21 cellular contexts compared by ENCODE assay signal in the genomic region with DNA sequence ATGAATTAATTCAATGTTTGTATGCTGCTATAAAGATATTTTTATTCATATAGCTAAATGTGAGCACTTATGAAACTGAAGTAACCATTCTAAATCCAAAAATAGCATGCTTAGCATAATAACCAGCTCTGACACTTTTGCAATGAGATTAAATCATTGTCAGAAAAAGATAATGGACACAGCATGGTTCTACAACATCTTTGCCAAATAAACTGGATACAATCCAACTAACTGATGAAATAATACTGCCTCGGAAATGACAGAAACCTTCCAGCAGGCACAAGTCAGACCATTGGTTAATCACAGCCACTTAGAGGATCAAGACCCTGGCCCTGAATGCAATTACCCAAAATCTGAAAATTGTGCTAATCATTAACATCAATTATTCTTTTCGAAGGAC.
"Had no signal": no experiment of that assay in that cellular context is flagged by ENCODE, and none has a peak within 500 bp of the region (broad histone marks: within the 10 kb centered on the region; RNA-seq: fewer than 3 reads in every experiment).

No MANE protein-coding gene starts in this region.

- H3K27me3 ChIP-seq: colonic mucosa, esophagus squamous epithelium, gastroesophageal sphincter, suprapubic skin, thyroid gland had no signal

- H3K36me3 Mint-ChIP-seq: immature natural killer cell, memory B cell, mesothelial cell of epicardium, type B pancreatic cell had no signal

- H3K4me3 ChIP-seq: colonic mucosa, esophagus squamous epithelium, gastroesophageal sphincter, left ventricle myocardium inferior, lower lobe of right lung, suprapubic skin, thyroid gland had no signal

- H3K27ac ChIP-seq: colonic mucosa, esophagus squamous epithelium, gastroesophageal sphincter, left ventricle myocardium inferior, lower lobe of right lung, suprapubic skin, thyroid gland had no signal

- H3K4me1 Mint-ChIP-seq: immature natural killer cell, natural killer cell, neural crest cell had no signal

- H3K9me3 ChIP-seq: colonic mucosa, esophagus squamous epithelium, lower lobe of right lung, suprapubic skin, thyroid gland had no signal

- ATAC-seq: gastroesophageal sphincter, left cardiac atrium, lower lobe of right lung, natural killer cell, right cardiac atrium had no signal

- H3K9me3 Mint-ChIP-seq: memory B cell had no signal

- DNase-seq: colonic mucosa; dermis blood vessel endothelial cell; esophagus squamous epithelium; immature natural killer cell; kidney; left cardiac atrium; left ventricle myocardium inferior; lower lobe of right lung; natural killer cell; posterior cingulate gyrus; right cardiac atrium; small intestine; stimulated activated CD4-positive, alpha-beta T cell treated with anti-CD3 and anti-CD28 coated beads, Interleukin-12 subunit alpha, Interleukin-12 subunit beta, amount 100 ng/mL, for 4 hours; stimulated activated naive CD4-positive, alpha-beta T cell treated with Interleukin-2 at 50 U/mL for 16 hours; thyroid gland had no signal

- H3K27ac Mint-ChIP-seq: immature natural killer cell, memory B cell, mesothelial cell of epicardium, natural killer cell, type B pancreatic cell had no signal

- H3K4me1 ChIP-seq: colonic mucosa, esophagus squamous epithelium, gastroesophageal sphincter, left ventricle myocardium inferior, lower lobe of right lung, suprapubic skin, thyroid gland had no signal

- H3K36me3 ChIP-seq: colonic mucosa, esophagus squamous epithelium, gastroesophageal sphincter, left ventricle myocardium inferior, lower lobe of right lung, suprapubic skin, thyroid gland had no signal

- H3K4me3 Mint-ChIP-seq: immature natural killer cell, memory B cell, mesothelial cell of epicardium, natural killer cell, neural crest cell, type B pancreatic cell had no signal

- H3K27me3 Mint-ChIP-seq: memory B cell, type B pancreatic cell had no signal
